ENCODE assay signal across 9 cellular contexts in the genomic region with DNA sequence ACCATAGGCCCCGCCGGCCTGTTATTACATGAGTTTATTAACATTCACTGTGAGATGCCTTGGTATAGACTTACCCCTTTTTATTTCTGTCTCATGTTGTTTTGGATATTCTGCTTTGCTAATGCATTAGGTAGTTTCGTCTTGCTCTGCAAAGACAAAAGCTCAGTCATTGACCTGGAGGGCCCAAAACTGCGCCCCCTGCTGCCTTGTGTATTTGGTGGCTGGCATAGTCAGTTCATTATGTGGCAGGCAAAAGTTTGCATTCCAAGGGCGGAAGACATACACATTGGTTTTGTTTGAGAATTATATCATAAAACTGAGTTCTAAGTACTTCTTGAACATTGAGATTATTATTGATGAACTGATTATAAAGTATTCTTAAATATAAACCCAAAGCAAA.
DNase-seq lines count a peak whose midpoint lies in the region; ATAC-seq and TF ChIP-seq lines count a peak whose summit lies in the region.
"Had no signal": no experiment of that assay in that cellular context is flagged by ENCODE, and none has a peak within 500 bp of the region (broad histone marks: within the 10 kb centered on the region; RNA-seq: fewer than 3 reads in every experiment).

No MANE protein-coding gene starts in this region.

- no peaks in the 10 kb centered on the region for H3K9me3 Mint-ChIP-seq in activated CD4-positive, alpha-beta memory T cell treated with anti-CD3 and anti-CD28 coated beads for 36 hours
- H3K9me3 Mint-ChIP-seq: activated naive CD4-positive, alpha-beta T cell treated with anti-CD3 and anti-CD28 coated beads, Interleukin-2, amount 50 U/mL, for 72 hours had no signal

- peak; percentile 18 to 69 for DNase-seq in cardiac muscle cell (ENCODE audit: low read depth in 1 of 2, low spot score in 1 of 2)
- DNase-seq in Right ventricle myocardium inferior (ENCODE audit: missing footprints): no peak
- peak; percentile 66 for DNase-seq in activated CD4-positive, alpha-beta memory T cell treated with anti-CD3 and anti-CD28 coated beads for 36 hours
- DNase-seq in fibroblast of mammary gland (ENCODE audit: low read depth): peak; percentile 17
- DNase-seq in stimulated activated CD4-positive, alpha-beta T cell treated with anti-CD3 and anti-CD28 coated beads, Interleukin-15, amount 100 ng/mL, for 24 hours: peak; percentile 67
- DNase-seq in osteoblast (ENCODE audit: insufficient read length, low spot score, missing footprints): no peak

- no peaks in the 10 kb centered on the region for H3K27me3 Mint-ChIP-seq in activated CD4-positive, alpha-beta memory T cell treated with anti-CD3 and anti-CD28 coated beads for 36 hours

- no peak overlapping the region for H3K4me2 ChIP-seq in osteoblast (ENCODE audit: insufficient read depth, low read length)

- CTCF ChIA-PET in activated CD4-positive, alpha-beta memory T cell treated with anti-CD3 and anti-CD28 coated beads for 36 hours (lab: Charles Lee): interaction anchor here (0.9 to 3.9 kb wide), 8 partner anchors 10 to 808 kb away, joined by 3 to 30 read pairs (median 4); a partner anchor contains a TSS

- H4K20me1 ChIP-seq in osteoblast (ENCODE audit: insufficient read depth, low read length): no peaks in the 10 kb centered on the region

- H3K4me1 ChIP-seq in cardiac muscle cell (ENCODE audit: low read depth) (no peaks in the 10 kb centered on the region), osteoblast (ENCODE audit: insufficient read depth, low read length) (no peaks in the 10 kb centered on the region)

- H3K9me3 ChIP-seq in cardiac muscle cell (ENCODE audit: low read depth) (no peaks in the 10 kb centered on the region), osteoblast (ENCODE audit: low read depth, low read length) (no peaks in the 10 kb centered on the region)

- H3K27me3 ChIP-seq in cardiac muscle cell (no peaks in the 10 kb centered on the region), osteoblast (ENCODE audit: insufficient read depth, low read length) (no peaks in the 10 kb centered on the region)

- H3K36me3 ChIP-seq in cardiac muscle cell (no peaks in the 10 kb centered on the region), osteoblast (ENCODE audit: insufficient read depth, low read length) (no peaks in the 10 kb centered on the region)

- H3K27ac ChIP-seq in cardiac muscle cell (no peak overlapping the region), osteoblast (ENCODE audit: low read depth, low read length) (no peak overlapping the region)

- no peaks in the 10 kb centered on the region for H3K79me2 ChIP-seq in osteoblast (ENCODE audit: insufficient read depth, low read length)

- POLR2A ChIA-PET in activated CD4-positive, alpha-beta memory T cell treated with anti-CD3 and anti-CD28 coated beads for 36 hours (lab: Charles Lee): interaction anchor here (0.6 kb wide), 1 partner anchor 221 kb away, joined by 3 read pairs; no protein-coding TSS in a partner anchor

- no peak overlapping the region for H3K4me3 ChIP-seq in cardiac muscle cell
- no peak overlapping the region for H3K4me3 ChIP-seq in fibroblast of mammary gland (ENCODE audit: control insufficient read depth, low read depth, low read length)
- no peak overlapping the region for H3K4me3 ChIP-seq in osteoblast (ENCODE audit: insufficient read depth, low read length)

- H3K36me3 Mint-ChIP-seq in activated CD4-positive, alpha-beta memory T cell treated with anti-CD3 and anti-CD28 coated beads for 36 hours: no peaks in the 10 kb centered on the region
- H3K36me3 Mint-ChIP-seq: activated naive CD4-positive, alpha-beta T cell treated with anti-CD3 and anti-CD28 coated beads, Interleukin-2, amount 50 U/mL, for 72 hours had no signal

- no peak overlapping the region for H3K4me3 Mint-ChIP-seq in activated CD4-positive, alpha-beta memory T cell treated with anti-CD3 and anti-CD28 coated beads for 36 hours

- H3K27ac Mint-ChIP-seq in activated CD4-positive, alpha-beta memory T cell treated with anti-CD3 and anti-CD28 coated beads for 36 hours: no peak overlapping the region
- H3K27ac Mint-ChIP-seq: activated naive CD4-positive, alpha-beta T cell treated with anti-CD3 and anti-CD28 coated beads, Interleukin-2, amount 50 U/mL, for 72 hours had no signal

- H2AFZ ChIP-seq in osteoblast (ENCODE audit: low read length): no peak overlapping the region

- no peaks in the 10 kb centered on the region for H3K4me1 Mint-ChIP-seq in activated CD4-positive, alpha-beta memory T cell treated with anti-CD3 and anti-CD28 coated beads for 36 hours (ENCODE audit: low read depth)

- TF ChIP-seq CTCF in cardiac muscle cell (IDR thresholded peaks at IDR 0.05; ENCODE audit: low read depth, low read length) (peak; percentile 24), fibroblast of mammary gland (conservative IDR thresholded peaks at IDR 0.05; ENCODE audit: control insufficient read depth, insufficient read depth, low read depth, low read length) (peak; percentile 42), osteoblast (IDR thresholded peaks at IDR 0.05; ENCODE audit: extremely low read depth, low read depth, low read length) (no peak)

- ATAC-seq in Right ventricle myocardium inferior: no peak
- ATAC-seq in HG03565 (IDR thresholded peaks at IDR 0.05; ENCODE audit: unreplicated experiment): no peak
- no peak for ATAC-seq in GM19463 (IDR thresholded peaks at IDR 0.05; ENCODE audit: unreplicated experiment)
- ATAC-seq: activated naive CD4-positive, alpha-beta T cell treated with anti-CD3 and anti-CD28 coated beads, Interleukin-2, amount 50 U/mL, for 72 hours had no signal

- intact Hi-C loops in Right ventricle myocardium inferior (cut with DNase I): loop anchor here (5.0 kb wide), 1 partner anchor 371 kb away; a partner anchor contains a TSS
- intact Hi-C loops in activated CD4-positive, alpha-beta memory T cell treated with anti-CD3 and anti-CD28 coated beads for 36 hours (cut with micrococcal nuclease): loop anchor here (1.0 to 5.0 kb wide), 2 partner anchors 211 to 373 kb away; no protein-coding TSS in a partner anchor

Comparison
In these comparisons a context has a peak if more than half of its experiments do, and no peak if none do; other contexts are left out.
1. DNase-seq: peak in cardiac muscle cell (2 of 2), activated CD4-positive, alpha-beta memory T cell treated with anti-CD3 and anti-CD28 coated beads for 36 hours (single experiment), fibroblast of mammary gland (single experiment) and stimulated activated CD4-positive, alpha-beta T cell treated with anti-CD3 and anti-CD28 coated beads, Interleukin-15, amount 100 ng/mL, for 24 hours (single experiment); none in Right ventricle myocardium inferior (single experiment) and osteoblast (single experiment).